ENCODE assay signal across 8 cellular contexts in the genomic region with DNA sequence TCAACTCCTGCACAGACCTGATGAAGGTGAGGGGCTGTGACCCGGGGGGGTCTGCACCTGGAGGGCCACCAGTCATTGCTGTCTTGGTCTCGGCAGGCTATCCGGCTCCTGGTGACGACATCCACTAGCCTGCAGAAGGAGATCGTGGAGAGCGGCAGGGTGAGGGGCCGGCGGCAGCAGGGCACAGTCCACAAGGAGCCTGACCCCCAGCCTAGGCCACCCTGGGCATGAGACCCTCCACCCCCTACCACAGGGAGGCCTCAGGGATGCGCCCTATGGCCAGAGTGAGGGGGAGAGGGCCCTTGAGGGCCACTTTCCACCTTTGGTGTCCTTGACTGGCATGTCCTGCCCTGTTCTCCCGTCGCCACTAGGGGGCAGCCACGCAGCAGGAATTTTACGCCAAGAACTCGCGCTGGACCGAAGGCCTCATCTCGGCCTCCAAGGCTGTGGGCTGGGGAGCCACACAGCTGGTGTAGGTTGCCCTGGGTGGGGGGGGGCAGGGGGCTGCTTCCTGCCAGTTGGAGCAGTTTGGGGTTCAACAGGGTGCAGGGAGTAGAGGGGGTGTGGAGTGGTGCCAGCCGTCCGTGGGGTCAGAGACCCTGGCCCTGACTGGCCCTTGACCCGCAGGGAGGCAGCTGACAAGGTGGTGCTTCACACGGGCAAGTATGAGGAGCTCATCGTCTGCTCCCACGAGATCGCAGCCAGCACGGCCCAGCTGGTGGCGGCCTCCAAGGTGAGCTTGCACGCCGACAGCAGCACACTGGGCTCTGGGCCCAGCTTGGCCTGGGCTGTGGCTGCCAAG. TPM values are rescaled to one million over a fixed set of nuclear protein-coding genes. Genes with fewer than 3 reads are reported as not detected.
DNase-seq lines count a peak whose midpoint lies in the region; ATAC-seq and TF ChIP-seq lines count a peak whose summit lies in the region.

No MANE protein-coding gene starts in this region.

- H3K27ac Mint-ChIP-seq in activated naive CD4-positive, alpha-beta T cell treated with anti-CD3 and anti-CD28 coated beads for 36 hours = no peak overlapping the region
- peak overlapping the region; percentile 29 for H3K27ac Mint-ChIP-seq in type B pancreatic cell

- POLR2A ChIA-PET in GM10248 (lab: Yijun Ruan, JAX) = interaction anchor here (0.6 kb wide), 1 partner anchor 12 kb away, joined by 3 read pairs; no protein-coding TSS in a partner anchor

- no peak for ATAC-seq in HG02571 (IDR thresholded peaks at IDR 0.05; ENCODE audit: unreplicated experiment)

- intact Hi-C loops in activated naive CD4-positive, alpha-beta T cell treated with anti-CD3 and anti-CD28 coated beads for 36 hours (cut with micrococcal nuclease) = loop anchor here (1.0 kb wide), 3 partner anchors 66 to 378 kb away; no protein-coding TSS in a partner anchor

- DNase-seq in GM10248 (ENCODE audit: extremely low spot score) (peak; percentile 88), LoVo (ENCODE audit: low spot score) (peak; percentile 75), SK-N-DZ (ENCODE audit: low spot score) (peak; percentile 80), globus pallidus (ENCODE audit: low spot score) (peak; percentile 83), pons (ENCODE audit: low spot score) (peak; percentile 84), type B pancreatic cell (ENCODE audit: extremely low spot score, unreplicated experiment) (peak; percentile 89)
- DNase-seq in activated naive CD4-positive, alpha-beta T cell treated with anti-CD3 and anti-CD28 coated beads for 36 hours = peak; percentile 91

- H3K4me1 Mint-ChIP-seq in activated naive CD4-positive, alpha-beta T cell treated with anti-CD3 and anti-CD28 coated beads for 36 hours (ENCODE audit: low read depth) = no peaks in the 10 kb centered on the region
- no peaks in the 10 kb centered on the region for H3K4me1 Mint-ChIP-seq in type B pancreatic cell (ENCODE audit: unreplicated experiment)

- CTCF ChIA-PET in GM10248 (lab: Yijun Ruan, JAX) = interaction anchor here (0.6 to 10.3 kb wide), 45 partner anchors 12 to 757 kb away, joined by 3 to 158 read pairs (median 5); a partner anchor contains a TSS
- CTCF ChIA-PET in activated naive CD4-positive, alpha-beta T cell treated with anti-CD3 and anti-CD28 coated beads for 36 hours (lab: Charles Lee) = interaction anchor here (0.6 to 10.4 kb wide), 20 partner anchors 11 to 378 kb away, joined by 3 to 185 read pairs (median 4); a partner anchor contains a TSS

- H3K9me3 Mint-ChIP-seq in activated naive CD4-positive, alpha-beta T cell treated with anti-CD3 and anti-CD28 coated beads for 36 hours = no peaks in the 10 kb centered on the region
- H3K9me3 Mint-ChIP-seq in type B pancreatic cell = no peaks in the 10 kb centered on the region

- no peak overlapping the region for H3K4me3 Mint-ChIP-seq in activated naive CD4-positive, alpha-beta T cell treated with anti-CD3 and anti-CD28 coated beads for 36 hours
- H3K4me3 Mint-ChIP-seq in type B pancreatic cell = no peak overlapping the region

- TF ChIP-seq CTCF in GM10248 (IDR thresholded peaks at IDR 0.05; ENCODE audit: control extremely low read depth, extremely low read depth, low read depth, missing control alignments) (peak; percentile 97), type B pancreatic cell (conservative IDR thresholded peaks at IDR 0.05) (peak; percentile 93)

- H3K36me3 Mint-ChIP-seq in activated naive CD4-positive, alpha-beta T cell treated with anti-CD3 and anti-CD28 coated beads for 36 hours (ENCODE audit: low read depth) = peaks cover 3% of the 10 kb centered on the region
- peaks cover 3% of the 10 kb centered on the region for H3K36me3 Mint-ChIP-seq in type B pancreatic cell

- no peaks in the 10 kb centered on the region for H3K27me3 Mint-ChIP-seq in activated naive CD4-positive, alpha-beta T cell treated with anti-CD3 and anti-CD28 coated beads for 36 hours (ENCODE audit: low read depth)
- H3K27me3 Mint-ChIP-seq in type B pancreatic cell = no peaks in the 10 kb centered on the region

RNA-seq across cellular contexts. Expression of a gene that starts 25.0 kb away (rescaled TPM):
- polyA plus RNA-seq in SK-N-DZ (2014; cell fraction: cytosol; rRNA removed) = 22.9 and 33.4 TPM in 2 replicates
- polyA plus RNA-seq in SK-N-DZ (2014; cell fraction: nucleus; rRNA removed) = 158 and 178 TPM in 2 replicates
- 10 to 100 TPM; 18.5 to 21.2 TPM for total RNA-seq in activated naive CD4-positive, alpha-beta T cell treated with anti-CD3 and anti-CD28 coated beads for 36 hours
- 40.5 and 45.5 TPM in 2 replicates for total RNA-seq in type B pancreatic cell (ENCODE audit: low replicate concordance)

RNA-seq across cellular contexts. Expression of a gene that starts 35.7 kb away (rescaled TPM):
- polyA plus RNA-seq in SK-N-DZ (2014; cell fraction: cytosol; rRNA removed) = 19.7 TPM in 2 replicates
- polyA plus RNA-seq in SK-N-DZ (2014; cell fraction: nucleus; rRNA removed) = 11.5 and 15.3 TPM in 2 replicates
- total RNA-seq in activated naive CD4-positive, alpha-beta T cell treated with anti-CD3 and anti-CD28 coated beads for 36 hours = 10 to 100 TPM; 15.6 TPM
- 32.4 and 43.6 TPM in 2 replicates for total RNA-seq in type B pancreatic cell (ENCODE audit: low replicate concordance)
